9 cellular contexts compared by ENCODE assay signal in the genomic region with DNA sequence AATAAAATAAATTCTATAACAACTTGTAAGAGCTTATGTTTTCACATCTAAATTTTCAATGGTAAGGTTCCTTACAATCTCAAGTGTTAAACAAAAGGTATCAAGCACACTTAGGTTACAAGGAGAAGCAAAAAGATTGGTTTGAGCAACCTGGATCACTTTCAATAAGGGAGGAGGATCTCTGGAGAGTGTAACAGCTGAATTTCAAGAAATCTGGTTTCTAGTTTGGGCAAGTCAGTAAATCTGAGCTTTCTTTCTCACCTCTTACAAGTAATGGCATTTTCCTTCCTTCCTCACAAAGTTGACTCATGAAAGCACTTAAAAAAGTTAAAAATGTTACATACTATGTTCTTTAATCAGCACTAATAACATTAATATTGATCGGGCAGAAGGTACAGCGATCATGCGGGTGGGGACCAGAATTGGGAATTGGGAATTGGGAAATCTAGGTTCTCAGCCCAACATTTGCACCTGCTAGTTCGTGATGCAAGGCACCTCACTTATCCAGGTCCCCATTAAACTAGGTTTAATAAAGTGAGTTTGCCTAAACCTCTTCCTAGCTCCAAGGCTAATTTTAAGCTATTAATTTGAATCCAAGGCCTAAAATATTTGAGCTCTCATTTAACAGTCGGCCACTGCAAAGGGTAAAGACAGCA.
DNase-seq lines count a peak whose midpoint lies in the region; TF ChIP-seq lines count a peak whose summit lies in the region.
"Had no signal": no experiment of that assay in that cellular context is flagged by ENCODE, and none has a peak within 500 bp of the region (broad histone marks: within the 10 kb centered on the region; RNA-seq: fewer than 3 reads in every experiment).

No MANE protein-coding gene starts in this region.

- peak in 1 of 2 experiments; percentile 30 for DNase-seq in HAP-1 (ENCODE audit: low spot score in 2 of 2)
- DNase-seq in fibroblast of peridontal ligament (ENCODE audit: extremely low read depth): peak; percentile 37
- DNase-seq in retinal pigment epithelial cell (ENCODE audit: low read depth): no peak
- no peak for DNase-seq in midbrain (lab: John Stamatoyannopoulos, UW)
- DNase-seq in epidermal melanocyte (ENCODE audit: insufficient read length, low spot score): no peak
- no peak for DNase-seq in KG1 (lab: John Stamatoyannopoulos, UW)
- no peak for DNase-seq in GDM1 (lab: John Stamatoyannopoulos, UW)
- DNase-seq: SIG-M5 had no signal

- H3F3A ChIP-seq in SU-DHL-6 (ENCODE audit: insufficient read depth): peaks cover 52% of the 10 kb centered on the region

- no peaks in the 10 kb centered on the region for H3K9me3 ChIP-seq in HAP-1
- no peaks in the 10 kb centered on the region for H3K9me3 ChIP-seq in SU-DHL-6 (ENCODE audit: insufficient read depth, low read length)

- H3K9me2 ChIP-seq in SU-DHL-6 (replicated peaks; ENCODE audit: insufficient read depth, low read length): no peaks in the 10 kb centered on the region

- H3K27ac ChIP-seq in SU-DHL-6 (ENCODE audit: low read depth, low read length): peak overlapping the region; percentile 40

- peaks cover 47% of the 10 kb centered on the region for H3K4me1 ChIP-seq in HAP-1

- H3K4me2 ChIP-seq in SU-DHL-6 (ENCODE audit: low read depth, low read length, poor library complexity, severe bottlenecking): peak overlapping the region; percentile 71

- H3K9ac ChIP-seq in SU-DHL-6 (ENCODE audit: low read length): no peak overlapping the region; the same call in 1 of the 2 replicates

- peak overlapping the region; percentile 82 for H3K4me3 ChIP-seq in HAP-1
- peak overlapping the region; percentile 93 for H3K4me3 ChIP-seq in SU-DHL-6 (ENCODE audit: insufficient read depth, low read length, poor library complexity, severe bottlenecking)
- peak overlapping the region; percentile 98 for H3K4me3 ChIP-seq in retinal pigment epithelial cell (ENCODE audit: low read length)

- H3K27me3 ChIP-seq in HAP-1 (ENCODE audit: low read depth) (no peaks in the 10 kb centered on the region), SU-DHL-6 (ENCODE audit: low read length) (no peaks in the 10 kb centered on the region)

- peaks cover 81% of the 10 kb centered on the region for H3K79me2 ChIP-seq in SU-DHL-6 (ENCODE audit: insufficient read depth, low read length)

- H3K36me3 ChIP-seq in HAP-1 (replicated peaks): peaks cover 23% of the 10 kb centered on the region
- peaks cover 21% of the 10 kb centered on the region for H3K36me3 ChIP-seq in SU-DHL-6 (ENCODE audit: low read length)

- no peak for TF ChIP-seq CTCF in SU-DHL-6 (IDR thresholded peaks at IDR 0.05; ENCODE audit: insufficient read depth, low read length, poor library complexity, severe bottlenecking)
- no peak for TF ChIP-seq CTCF in retinal pigment epithelial cell (conservative IDR thresholded peaks at IDR 0.05; ENCODE audit: low read depth, low read length)

- peaks cover 56% of the 10 kb centered on the region for H4K20me1 ChIP-seq in SU-DHL-6 (ENCODE audit: low read depth, low read length)

- in situ Hi-C loops in HAP-1 (cut with MboI; ENCODE audit: low sequenced_read_pairs): no loop called here

- no peak overlapping the region for H2AFZ ChIP-seq in SU-DHL-6 (ENCODE audit: low read depth, low read length, severe bottlenecking)
